In the genomic region with DNA sequence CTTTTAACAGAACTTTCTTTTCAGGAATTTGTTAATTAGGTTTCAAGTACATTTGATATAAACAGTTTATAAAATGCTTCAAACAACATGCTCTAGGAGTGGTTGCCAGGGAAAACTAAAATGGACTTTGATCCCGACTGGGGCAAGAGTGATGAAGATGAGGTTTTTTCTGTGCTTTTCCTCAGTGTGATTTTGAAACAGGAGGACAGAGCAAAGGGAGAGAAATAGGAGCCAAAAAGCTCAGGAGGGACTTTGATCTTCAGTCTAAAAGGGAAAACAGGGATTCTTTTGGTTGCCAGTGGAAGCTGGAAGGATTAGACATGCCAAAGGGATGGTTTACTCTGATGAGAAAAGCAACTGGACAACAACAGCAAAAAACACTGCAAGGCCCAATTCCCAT, we compare ENCODE assay signal across 20 cellular contexts.
DNase-seq lines count a peak whose midpoint lies in the region; ATAC-seq and TF ChIP-seq lines count a peak whose summit lies in the region.
"Had no signal": no experiment of that assay in that cellular context is flagged by ENCODE, and none has a peak within 500 bp of the region (broad histone marks: within the 10 kb centered on the region; RNA-seq: fewer than 3 reads in every experiment).

No MANE protein-coding gene starts in this region.

- H3K4me1 ChIP-seq in muscle layer of colon (ENCODE audit: insufficient read depth, low read length) (peaks cover 21% of the 10 kb centered on the region), gastrocnemius medialis (no peaks in the 10 kb centered on the region)
- H3K4me1 ChIP-seq: BLaER1, HAP-1 had no signal

- H3K27me3 ChIP-seq in muscle layer of colon (ENCODE audit: control insufficient read depth in 1 of 2, insufficient read depth in 2 of 2, low read length in 2 of 2) (no peaks in the 10 kb centered on the region), gastrocnemius medialis (no peaks in the 10 kb centered on the region)
- H3K27me3 ChIP-seq: BLaER1 had no signal

- H3K36me3 ChIP-seq in SK-N-MC (ENCODE audit: insufficient read depth, low read length): no peaks in the 10 kb centered on the region
- H3K36me3 ChIP-seq in muscle layer of colon (ENCODE audit: insufficient read depth, low read length): no peaks in the 10 kb centered on the region
- no peaks in the 10 kb centered on the region for H3K36me3 ChIP-seq in gastrocnemius medialis
- H3K36me3 ChIP-seq: BLaER1, HAP-1 had no signal

- H3K27ac ChIP-seq in SK-N-MC (peak overlapping the region; percentile 64; the same call in 1 of the 2 replicates), muscle layer of colon (ENCODE audit: low read depth, low read length) (peak overlapping the region; percentile 24), gastrocnemius medialis (no peak overlapping the region)
- H3K27ac ChIP-seq: BLaER1 had no signal

- in situ Hi-C loops in gastrocnemius medialis (cut with MboI; ENCODE audit: low sequenced_read_pairs in 4 of 4): loop anchor here in 3 of 4 donors (25.0 kb wide), 1 partner anchor 545 kb away; the partner anchor contains the start of gene FAM98A (in 3 of the 3)

- no peak for TF ChIP-seq POLR2A in gastrocnemius medialis (IDR thresholded peaks at IDR 0.05)

- no peak for TF ChIP-seq CTCF in gastrocnemius medialis (IDR thresholded peaks at IDR 0.05 in 4 of 5, conservative IDR thresholded peaks at IDR 0.05 in 1 of 5)

- H3K4me3 ChIP-seq in SK-N-MC (no peak overlapping the region), muscle layer of colon (ENCODE audit: low read depth in 1 of 2, low read length in 2 of 2) (no peak overlapping the region), gastrocnemius medialis (no peak overlapping the region)
- H3K4me3 ChIP-seq: BLaER1, GM23338, HAP-1 had no signal

- ATAC-seq in gastrocnemius medialis: peak; percentile 14 to 60
- no peak for ATAC-seq in HG03378 (IDR thresholded peaks at IDR 0.05; ENCODE audit: unreplicated experiment)
- no peak for ATAC-seq in GM18519 (IDR thresholded peaks at IDR 0.05; ENCODE audit: low FRiP score, unreplicated experiment)
- ATAC-seq: GM23338, Panc1 had no signal

- intact Hi-C loops in gastrocnemius medialis (cut with DNase I; ENCODE audit: low total_unique reads): no loop called here

- H3K9ac ChIP-seq in SK-N-MC (ENCODE audit: insufficient read length): no peak overlapping the region
- H3K9ac ChIP-seq in muscle layer of colon (ENCODE audit: low read length): no peak overlapping the region
- H3K9ac ChIP-seq: BLaER1 had no signal

- DNase-seq in SK-N-MC (ENCODE audit: low read depth, low spot score): no peak
- peak; percentile 38 for DNase-seq in fibroblast of gingiva (ENCODE audit: low read depth)
- DNase-seq in gastrocnemius medialis: no peak
- DNase-seq in cerebellar cortex (ENCODE audit: low spot score): no peak
- no peak for DNase-seq in RKO (ENCODE audit: low spot score)
- DNase-seq: CD4-positive, alpha-beta memory T cell; GDM1; Karpas-422; NCI-H1694; NCI-H2081 treated with DMSO at 0.1 percent for 48 hours; NCI-H2171 treated with DMSO at 0.1 percent for 48 hours; NCI-H524 treated with DMSO at 0.1 percent for 48 hours; NCI-H82 had no signal

- no peaks in the 10 kb centered on the region for H3K9me3 ChIP-seq in SK-N-MC (ENCODE audit: low read depth, low read length)
- H3K9me3 ChIP-seq in muscle layer of colon (ENCODE audit: low read length): no peaks in the 10 kb centered on the region
- no peaks in the 10 kb centered on the region for H3K9me3 ChIP-seq in gastrocnemius medialis
- H3K9me3 ChIP-seq: BLaER1, HAP-1 had no signal

Comparison
In these comparisons a context has a peak if more than half of its experiments do, and no peak if none do; other contexts are left out.
1. H3K27ac ChIP-seq: peak in SK-N-MC (single experiment) and muscle layer of colon (single experiment); none in gastrocnemius medialis (0 of 4).
2. ATAC-seq: peak in gastrocnemius medialis (2 of 2); none in HG03378 (single experiment) and GM18519 (single experiment).